In the genomic region with DNA sequence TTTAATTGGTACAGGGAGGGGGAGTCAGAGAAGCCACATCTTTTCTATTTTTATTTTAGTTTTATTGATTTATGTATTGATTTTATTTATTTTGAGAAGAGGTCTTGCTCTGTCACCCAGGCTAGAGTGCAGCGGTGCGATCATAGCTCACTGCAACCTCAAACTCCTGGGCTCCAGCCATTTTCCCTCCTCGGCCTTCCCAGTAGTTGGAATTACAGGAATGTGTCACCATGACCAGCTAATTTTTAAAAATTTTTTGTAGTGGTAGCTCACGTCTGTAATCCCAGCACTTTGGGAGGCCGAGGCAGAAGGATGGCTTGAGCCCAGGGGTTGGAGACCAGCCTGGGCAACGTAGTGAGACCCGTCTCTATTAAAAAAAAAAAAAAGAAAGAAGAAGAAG, we compare ENCODE assay signal across 1 cellular context.
TF ChIP-seq lines count a peak whose summit lies in the region.

No MANE protein-coding gene starts in this region.

TF ChIP-seq in SK-N-SH, 30 proteins besides CTCF, POLR2A, EP300 and RAD21:
- TF ChIP-seq, protein P1, sequence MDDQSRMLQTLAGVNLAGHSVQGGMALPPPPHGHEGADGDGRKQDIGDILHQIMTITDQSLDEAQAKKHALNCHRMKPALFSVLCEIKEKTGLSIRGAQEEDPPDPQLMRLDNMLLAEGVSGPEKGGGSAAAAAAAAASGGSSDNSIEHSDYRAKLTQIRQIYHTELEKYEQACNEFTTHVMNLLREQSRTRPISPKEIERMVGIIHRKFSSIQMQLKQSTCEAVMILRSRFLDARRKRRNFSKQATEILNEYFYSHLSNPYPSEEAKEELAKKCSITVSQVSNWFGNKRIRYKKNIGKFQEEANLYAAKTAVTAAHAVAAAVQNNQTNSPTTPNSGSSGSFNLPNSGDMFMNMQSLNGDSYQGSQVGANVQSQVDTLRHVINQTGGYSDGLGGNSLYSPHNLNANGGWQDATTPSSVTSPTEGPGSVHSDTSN (IDR thresholded peaks at IDR 0.05), result no peak
- TF ChIP-seq YY1 (IDR thresholded peaks at IDR 0.05; ENCODE audit: low read depth) (no peak), RXRA (IDR thresholded peaks at IDR 0.05; ENCODE audit: borderline replicate concordance, low read depth) (no peak), GATA2 (CRISPR knock-in tag; IDR thresholded peaks at IDR 0.05) (no peak), POLR2AphosphoS5 (IDR thresholded peaks at IDR 0.05; ENCODE audit: low read depth, low read length) (no peak), NFIC (IDR thresholded peaks at IDR 0.05; ENCODE audit: borderline replicate concordance) (no peak)
- TF ChIP-seq, protein P2, sequence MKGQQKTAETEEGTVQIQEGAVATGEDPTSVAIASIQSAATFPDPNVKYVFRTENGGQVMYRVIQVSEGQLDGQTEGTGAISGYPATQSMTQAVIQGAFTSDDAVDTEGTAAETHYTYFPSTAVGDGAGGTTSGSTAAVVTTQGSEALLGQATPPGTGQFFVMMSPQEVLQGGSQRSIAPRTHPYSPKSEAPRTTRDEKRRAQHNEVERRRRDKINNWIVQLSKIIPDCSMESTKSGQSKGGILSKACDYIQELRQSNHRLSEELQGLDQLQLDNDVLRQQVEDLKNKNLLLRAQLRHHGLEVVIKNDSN (IDR thresholded peaks at IDR 0.05; ENCODE audit: borderline replicate concordance, low read depth), result no peak
- TF ChIP-seq, protein P3, sequence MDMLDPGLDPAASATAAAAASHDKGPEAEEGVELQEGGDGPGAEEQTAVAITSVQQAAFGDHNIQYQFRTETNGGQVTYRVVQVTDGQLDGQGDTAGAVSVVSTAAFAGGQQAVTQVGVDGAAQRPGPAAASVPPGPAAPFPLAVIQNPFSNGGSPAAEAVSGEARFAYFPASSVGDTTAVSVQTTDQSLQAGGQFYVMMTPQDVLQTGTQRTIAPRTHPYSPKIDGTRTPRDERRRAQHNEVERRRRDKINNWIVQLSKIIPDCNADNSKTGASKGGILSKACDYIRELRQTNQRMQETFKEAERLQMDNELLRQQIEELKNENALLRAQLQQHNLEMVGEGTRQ (IDR thresholded peaks at IDR 0.05; ENCODE audit: borderline replicate concordance, low read depth, low read length), result no peak
